ENCODE assay signal across 17 cellular contexts in the genomic region with DNA sequence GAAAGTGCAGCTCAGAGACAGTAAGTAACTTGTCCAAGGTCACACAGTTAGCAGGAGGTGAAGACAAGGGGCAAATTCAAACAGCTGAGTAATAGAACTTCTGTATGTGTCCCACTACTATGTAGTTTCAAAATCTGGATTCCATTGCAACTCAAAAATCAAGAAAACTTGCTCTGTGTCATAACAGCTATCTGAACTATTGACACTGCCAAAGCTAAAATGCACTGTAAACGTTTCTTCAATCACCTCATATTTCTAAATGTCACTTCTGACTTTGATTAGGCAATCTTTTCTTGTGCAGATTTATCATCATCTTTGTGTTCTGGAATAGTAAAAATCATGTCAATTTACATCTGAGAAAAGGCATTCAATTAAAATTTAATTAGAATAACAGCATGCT.
"Had no signal": no experiment of that assay in that cellular context is flagged by ENCODE, and none has a peak within 500 bp of the region (broad histone marks: within the 10 kb centered on the region; RNA-seq: fewer than 3 reads in every experiment).

No MANE protein-coding gene starts in this region.

- H3K4me3 ChIP-seq: stomach, suprapubic skin, testis, thoracic aorta, thyroid gland, tibial artery, tibial nerve, transverse colon, upper lobe of left lung, upper lobe of right lung, uterus, vagina had no signal

- H3K36me3 ChIP-seq: stomach, suprapubic skin, thoracic aorta, thyroid gland, tibial artery, tibial nerve, transverse colon, upper lobe of left lung, upper lobe of right lung, uterus, vagina had no signal

- ATAC-seq: stimulated activated effector memory CD8-positive, alpha-beta T cell treated with anti-CD3 and anti-CD28 coated beads, Interleukin-12 subunit alpha, Interleukin-12 subunit beta, amount 100 ng/mL, for 72 hours; stimulated activated memory B cell treated with anti-CD40 and anti-IgM and Interleukin-4, amounts not matched to agents 10 μg/mL and 1 μg/mL and 100 μg/mL, for 72 hours; stimulated activated naive B cell treated with anti-CD40 and anti-IgM and Interleukin-4, amounts not matched to agents 10 μg/mL and 1 μg/mL and 100 μg/mL, for 72 hours; stimulated activated naive CD8-positive, alpha-beta T cell treated with anti-CD3 and anti-CD28 coated beads, Interleukin-15, amount 100 ng/mL, for 72 hours; stimulated activated naive CD8-positive, alpha-beta T cell treated with anti-CD3 and anti-CD28 coated beads, Interleukin-15, Interleukin-2, amounts not matched to agents 100 U/mL and 50 U/mL, for 24 hours; upper lobe of right lung had no signal

- H3K27me3 ChIP-seq: stomach, suprapubic skin, testis, thyroid gland, tibial artery, tibial nerve, transverse colon, upper lobe of left lung, upper lobe of right lung, uterus, vagina had no signal

- H3K27ac ChIP-seq: stomach, suprapubic skin, testis, thoracic aorta, thyroid gland, tibial artery, tibial nerve, transverse colon, upper lobe of left lung, upper lobe of right lung, uterus, vagina had no signal

- H3K9me3 ChIP-seq: stomach, suprapubic skin, testis, thoracic aorta, thyroid gland, tibial artery, tibial nerve, upper lobe of left lung, upper lobe of right lung, uterus, vagina had no signal
